ENCODE assay signal across 1 cellular context in genomic region chr12:9361879-9362326, GRCh38.
TF ChIP-seq lines count a peak whose summit lies in the region.

No MANE protein-coding gene starts in this region.

TF ChIP-seq in GM12878, 131 proteins besides CTCF, POLR2A, EP300 and RAD21 (continued from another document and continues in another):
- TF ChIP-seq IRF3 (IDR thresholded peaks at IDR 0.05) (no peak), REST (IDR thresholded peaks at IDR 0.05; ENCODE audit: low read depth, low read length) (no peak), SMAD5 (IDR thresholded peaks at IDR 0.05; ENCODE audit: low read depth) (peak; percentile 58), RELA (IDR thresholded peaks at IDR 0.05; ENCODE audit: borderline replicate concordance, partially characterized antibody) (peak; percentile 8), FOXM1 (IDR thresholded peaks at IDR 0.05; ENCODE audit: low read depth, low read length) (peak; percentile 94), MEF2B (IDR thresholded peaks at IDR 0.05; ENCODE audit: partially characterized antibody, poor library complexity, severe bottlenecking) (peak; percentile 87), CBX5 (IDR thresholded peaks at IDR 0.05; ENCODE audit: low read depth) (0 out of 2 replicates have a peak, but pooled peaks have one; percentile 74), POU2F2 (IDR thresholded peaks at IDR 0.05; ENCODE audit: borderline replicate concordance, low read depth, low read length) (peak; percentile 20; the same call in 1 of the 3 replicates), SREBF2 (IDR thresholded peaks at IDR 0.05; ENCODE audit: low read length) (no peak), ZBTB4 (CRISPR knock-in tag; IDR thresholded peaks at IDR 0.05) (no peak), ASH2L (IDR thresholded peaks at IDR 0.05; ENCODE audit: borderline replicate concordance, low read depth) (peak; percentile 48; the same call in 1 of the 2 replicates), FOS (IDR thresholded peaks at IDR 0.05; ENCODE audit: borderline replicate concordance, extremely low read depth, insufficient read length) (no peak), CBFB (IDR thresholded peaks at IDR 0.05; ENCODE audit: low read depth) (peak; percentile 69; the same call in 1 of the 2 replicates), NFIC (IDR thresholded peaks at IDR 0.05; ENCODE audit: low read depth, low read length) (peak; percentile 87), NR2F1 (conservative IDR thresholded peaks at IDR 0.05) (peak; percentile 55), BCL11A (IDR thresholded peaks at IDR 0.05; ENCODE audit: low read depth, low read length) (peak; percentile 48; the same call in 1 of the 2 replicates), ELK1 (IDR thresholded peaks at IDR 0.05; ENCODE audit: low read depth, low read length) (0 out of 2 replicates have a peak, but pooled peaks have one; percentile 47), PAX8 (IDR thresholded peaks at IDR 0.05) (no peak), ZBED1 (IDR thresholded peaks at IDR 0.05; ENCODE audit: borderline replicate concordance) (0 out of 2 replicates have a peak, but pooled peaks have one; percentile 88), CUX1 (IDR thresholded peaks at IDR 0.05; ENCODE audit: insufficient replicate concordance, low read depth, low read length) (peak; percentile 96)
- TF ChIP-seq, protein P1, sequence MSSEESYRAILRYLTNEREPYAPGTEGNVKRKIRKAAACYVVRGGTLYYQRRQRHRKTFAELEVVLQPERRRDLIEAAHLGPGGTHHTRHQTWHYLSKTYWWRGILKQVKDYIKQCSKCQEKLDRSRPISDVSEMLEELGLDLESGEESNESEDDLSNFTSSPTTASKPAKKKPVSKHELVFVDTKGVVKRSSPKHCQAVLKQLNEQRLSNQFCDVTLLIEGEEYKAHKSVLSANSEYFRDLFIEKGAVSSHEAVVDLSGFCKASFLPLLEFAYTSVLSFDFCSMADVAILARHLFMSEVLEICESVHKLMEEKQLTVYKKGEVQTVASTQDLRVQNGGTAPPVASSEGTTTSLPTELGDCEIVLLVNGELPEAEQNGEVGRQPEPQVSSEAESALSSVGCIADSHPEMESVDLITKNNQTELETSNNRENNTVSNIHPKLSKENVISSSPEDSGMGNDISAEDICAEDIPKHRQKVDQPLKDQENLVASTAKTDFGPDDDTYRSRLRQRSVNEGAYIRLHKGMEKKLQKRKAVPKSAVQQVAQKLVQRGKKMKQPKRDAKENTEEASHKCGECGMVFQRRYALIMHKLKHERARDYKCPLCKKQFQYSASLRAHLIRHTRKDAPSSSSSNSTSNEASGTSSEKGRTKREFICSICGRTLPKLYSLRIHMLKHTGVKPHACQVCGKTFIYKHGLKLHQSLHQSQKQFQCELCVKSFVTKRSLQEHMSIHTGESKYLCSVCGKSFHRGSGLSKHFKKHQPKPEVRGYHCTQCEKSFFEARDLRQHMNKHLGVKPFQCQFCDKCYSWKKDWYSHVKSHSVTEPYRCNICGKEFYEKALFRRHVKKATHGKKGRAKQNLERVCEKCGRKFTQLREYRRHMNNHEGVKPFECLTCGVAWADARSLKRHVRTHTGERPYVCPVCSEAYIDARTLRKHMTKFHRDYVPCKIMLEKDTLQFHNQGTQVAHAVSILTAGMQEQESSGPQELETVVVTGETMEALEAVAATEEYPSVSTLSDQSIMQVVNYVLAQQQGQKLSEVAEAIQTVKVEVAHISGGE (CRISPR knock-in tag; IDR thresholded peaks at IDR 0.05): no peak
- TF ChIP-seq, protein P2, sequence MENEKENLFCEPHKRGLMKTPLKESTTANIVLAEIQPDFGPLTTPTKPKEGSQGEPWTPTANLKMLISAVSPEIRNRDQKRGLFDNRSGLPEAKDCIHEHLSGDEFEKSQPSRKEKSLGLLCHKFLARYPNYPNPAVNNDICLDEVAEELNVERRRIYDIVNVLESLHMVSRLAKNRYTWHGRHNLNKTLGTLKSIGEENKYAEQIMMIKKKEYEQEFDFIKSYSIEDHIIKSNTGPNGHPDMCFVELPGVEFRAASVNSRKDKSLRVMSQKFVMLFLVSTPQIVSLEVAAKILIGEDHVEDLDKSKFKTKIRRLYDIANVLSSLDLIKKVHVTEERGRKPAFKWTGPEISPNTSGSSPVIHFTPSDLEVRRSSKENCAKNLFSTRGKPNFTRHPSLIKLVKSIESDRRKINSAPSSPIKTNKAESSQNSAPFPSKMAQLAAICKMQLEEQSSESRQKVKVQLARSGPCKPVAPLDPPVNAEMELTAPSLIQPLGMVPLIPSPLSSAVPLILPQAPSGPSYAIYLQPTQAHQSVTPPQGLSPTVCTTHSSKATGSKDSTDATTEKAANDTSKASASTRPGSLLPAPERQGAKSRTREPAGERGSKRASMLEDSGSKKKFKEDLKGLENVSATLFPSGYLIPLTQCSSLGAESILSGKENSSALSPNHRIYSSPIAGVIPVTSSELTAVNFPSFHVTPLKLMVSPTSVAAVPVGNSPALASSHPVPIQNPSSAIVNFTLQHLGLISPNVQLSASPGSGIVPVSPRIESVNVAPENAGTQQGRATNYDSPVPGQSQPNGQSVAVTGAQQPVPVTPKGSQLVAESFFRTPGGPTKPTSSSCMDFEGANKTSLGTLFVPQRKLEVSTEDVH (IDR thresholded peaks at IDR 0.05; ENCODE audit: low read depth, partially characterized antibody): no peak
- TF ChIP-seq, protein P3, sequence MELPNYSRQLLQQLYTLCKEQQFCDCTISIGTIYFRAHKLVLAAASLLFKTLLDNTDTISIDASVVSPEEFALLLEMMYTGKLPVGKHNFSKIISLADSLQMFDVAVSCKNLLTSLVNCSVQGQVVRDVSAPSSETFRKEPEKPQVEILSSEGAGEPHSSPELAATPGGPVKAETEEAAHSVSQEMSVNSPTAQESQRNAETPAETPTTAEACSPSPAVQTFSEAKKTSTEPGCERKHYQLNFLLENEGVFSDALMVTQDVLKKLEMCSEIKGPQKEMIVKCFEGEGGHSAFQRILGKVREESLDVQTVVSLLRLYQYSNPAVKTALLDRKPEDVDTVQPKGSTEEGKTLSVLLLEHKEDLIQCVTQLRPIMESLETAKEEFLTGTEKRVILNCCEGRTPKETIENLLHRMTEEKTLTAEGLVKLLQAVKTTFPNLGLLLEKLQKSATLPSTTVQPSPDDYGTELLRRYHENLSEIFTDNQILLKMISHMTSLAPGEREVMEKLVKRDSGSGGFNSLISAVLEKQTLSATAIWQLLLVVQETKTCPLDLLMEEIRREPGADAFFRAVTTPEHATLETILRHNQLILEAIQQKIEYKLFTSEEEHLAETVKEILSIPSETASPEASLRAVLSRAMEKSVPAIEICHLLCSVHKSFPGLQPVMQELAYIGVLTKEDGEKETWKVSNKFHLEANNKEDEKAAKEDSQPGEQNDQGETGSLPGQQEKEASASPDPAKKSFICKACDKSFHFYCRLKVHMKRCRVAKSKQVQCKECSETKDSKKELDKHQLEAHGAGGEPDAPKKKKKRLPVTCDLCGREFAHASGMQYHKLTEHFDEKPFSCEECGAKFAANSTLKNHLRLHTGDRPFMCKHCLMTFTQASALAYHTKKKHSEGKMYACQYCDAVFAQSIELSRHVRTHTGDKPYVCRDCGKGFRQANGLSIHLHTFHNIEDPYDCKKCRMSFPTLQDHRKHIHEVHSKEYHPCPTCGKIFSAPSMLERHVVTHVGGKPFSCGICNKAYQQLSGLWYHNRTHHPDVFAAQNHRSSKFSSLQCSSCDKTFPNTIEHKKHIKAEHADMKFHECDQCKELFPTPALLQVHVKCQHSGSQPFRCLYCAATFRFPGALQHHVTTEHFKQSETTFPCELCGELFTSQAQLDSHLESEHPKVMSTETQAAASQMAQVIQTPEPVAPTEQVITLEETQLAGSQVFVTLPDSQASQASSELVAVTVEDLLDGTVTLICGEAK (IDR thresholded peaks at IDR 0.05; ENCODE audit: borderline replicate concordance): no peak
